8 cellular contexts compared by ENCODE assay signal in genomic region chr12:31682136-31682962, GRCh38. TPM values are rescaled to one million over a fixed set of nuclear protein-coding genes. Genes with fewer than 3 reads are reported as not detected.
DNase-seq lines count a peak whose midpoint lies in the region; ATAC-seq, FAIRE-seq and TF ChIP-seq lines count a peak whose summit lies in the region.

No MANE protein-coding gene starts in this region.

- H3K36me3 ChIP-seq in Panc1 (ENCODE audit: control insufficient read depth, insufficient read depth, low read length) (no peaks in the 10 kb centered on the region), pancreas (peaks cover 0 to 3% (median 0%) of the 10 kb centered on the region in 3 donors), uterus (no peaks in the 10 kb centered on the region)

- H3K27ac ChIP-seq in Panc1 (ENCODE audit: low read length) (no peak overlapping the region), pancreas (no peak overlapping the region), uterus (no peak overlapping the region)

- no peak overlapping the region for H3K4me3 Mint-ChIP-seq in activated T-cell treated with anti-CD3 and anti-CD28 coated beads, Interleukin-2, amount 50 U/mL, for 24 hours

- BruUV-seq in Panc1 (replicated peaks; lab: Mats Ljungman, UMichigan): no TSS peak

- 67 to 75% methylated on average over 10 of the region's 10 CpGs for WGBS in pancreas, 2 donors

- peaks cover 12% of the 10 kb centered on the region for H3K4me1 Mint-ChIP-seq in activated T-cell treated with anti-CD3 and anti-CD28 coated beads, Interleukin-2, amount 50 U/mL, for 24 hours (ENCODE audit: low read depth)

- CTCF ChIA-PET in Panc1 (lab: Charles Lee): interaction anchor here (0.6 to 1.2 kb wide), 6 partner anchors 12 to 1108 kb away, joined by 3 to 5 read pairs (median 4); no protein-coding TSS in a partner anchor

- H3K27me3 Mint-ChIP-seq in activated T-cell treated with anti-CD3 and anti-CD28 coated beads, Interleukin-2, amount 50 U/mL, for 24 hours: no peaks in the 10 kb centered on the region

- H3K4me3 ChIP-seq in Panc1 (ENCODE audit: low read depth in 2 of 2, low read length in 2 of 2) (no peak overlapping the region), fibroblast of pulmonary artery (replicated peaks; ENCODE audit: low read depth, low read length) (no peak overlapping the region), pancreas (no peak overlapping the region), uterus (no peak overlapping the region)

- POLR2A ChIA-PET in Panc1 (lab: Charles Lee): interaction anchor here (0.7 kb wide), 1 partner anchor 100 kb away, joined by 3 read pairs; no protein-coding TSS in a partner anchor

- in situ Hi-C loops in Panc1 (cut with HindIII; ENCODE audit: low pct_unique_long_range_greater_than_20kb, low sequenced_read_pairs): no loop called here

- DNase-seq in EL (peak; percentile 79), H4 (ENCODE audit: low spot score) (peak; percentile 89), Panc1 (ENCODE audit: low read depth, low spot score) (peak; percentile 83), fibroblast of pulmonary artery (ENCODE audit: low read depth) (peak; percentile 93), pancreas (peak in 3 of 6 donors; percentile 13 to 60 (median 47)), uterus (peak in 1 of 2 donors; percentile 38)
- DNase-seq in activated T-cell treated with anti-CD3 and anti-CD28 coated beads, Interleukin-2, amount 50 U/mL, for 24 hours: peak; percentile 63

- TF ChIP-seq CTCF in LNCAP (IDR thresholded peaks at IDR 0.05): peak; percentile 79
- peak; percentile 94 for TF ChIP-seq CTCF in Panc1 (IDR thresholded peaks at IDR 0.05)
- TF ChIP-seq CTCF in fibroblast of pulmonary artery (IDR thresholded peaks at IDR 0.05; ENCODE audit: low read length, missing control alignments): peak; percentile 83
- TF ChIP-seq CTCF in pancreas (IDR thresholded peaks at IDR 0.05): peak; percentile 6 to 46 (median 30)
- TF ChIP-seq CTCF in uterus (IDR thresholded peaks at IDR 0.05): peak; percentile 26 to 57 (median 49)

- peak overlapping the region; percentile 86 for H3K27ac Mint-ChIP-seq in activated T-cell treated with anti-CD3 and anti-CD28 coated beads, Interleukin-2, amount 50 U/mL, for 24 hours

- H3K9me3 ChIP-seq in Panc1 (ENCODE audit: control insufficient read depth, insufficient read depth, low read depth, low read length): no peaks in the 10 kb centered on the region
- no peaks in the 10 kb centered on the region for H3K9me3 ChIP-seq in pancreas
- H3K9me3 ChIP-seq in uterus: peaks cover 0 to 14% of the 10 kb centered on the region in 2 donors

- no peak for FAIRE-seq in pancreas (lab: Jason Lieb, UNC)

- peaks cover 7% of the 10 kb centered on the region for H3K9me3 Mint-ChIP-seq in activated T-cell treated with anti-CD3 and anti-CD28 coated beads, Interleukin-2, amount 50 U/mL, for 24 hours

- no peak for TF ChIP-seq POLR2A in uterus (IDR thresholded peaks at IDR 0.05)

- peak; percentile 99 for ATAC-seq in Panc1
- ATAC-seq in pancreas: peak; percentile 40 to 96 (median 82)

- peaks cover 52% of the 10 kb centered on the region for H3K36me3 Mint-ChIP-seq in activated T-cell treated with anti-CD3 and anti-CD28 coated beads, Interleukin-2, amount 50 U/mL, for 24 hours (ENCODE audit: low read depth)

- H3K27me3 ChIP-seq in Panc1 (ENCODE audit: control insufficient read depth, insufficient read depth, low read length) (no peaks in the 10 kb centered on the region), pancreas (no peaks in the 10 kb centered on the region), uterus (no peaks in the 10 kb centered on the region)

- intact Hi-C loops in Panc1 (cut with micrococcal nuclease; ENCODE audit: unreplicated experiment) (loop anchor here (5.0 to 10.0 kb wide), 3 partner anchors 302 to 625 kb away; no protein-coding TSS in a partner anchor), pancreas (cut with DNase I) (no loop called here), uterus (cut with DNase I; ENCODE audit: low total_unique reads) (no loop called here)

- H3K4me1 ChIP-seq in Panc1 (ENCODE audit: control insufficient read depth, insufficient read depth, low read length): no peaks in the 10 kb centered on the region
- H3K4me1 ChIP-seq in pancreas: no peaks in the 10 kb centered on the region
- no peaks in the 10 kb centered on the region for H3K4me1 ChIP-seq in uterus

RNA-seq across cellular contexts. Expression of gene ETFBKMT, which starts 22.9 kb away (rescaled TPM):
- total RNA-seq in H4 (2014; rRNA removed; shearing (Covaris generic)): 1.3 and 1.9 TPM in 2 replicates
- 1.5 TPM for total RNA-seq in Panc1 (2021; ENCODE audit: unreplicated experiment)
- polyA plus RNA-seq in Panc1 (2012; ENCODE audit: insufficient read length): 0.99 TPM
- total RNA-seq in pancreas: 1 to 10 TPM; 2.0 to 4.6 (median 3.1) TPM
- polyA plus RNA-seq in pancreas: 1 to 10 TPM; 1.8 to 2.8 TPM
- total RNA-seq in uterus: 10 to 100 TPM in 1 of 4 donors, 1 to 10 TPM in 3; 1.3 to 27.6 (median 5.6) TPM

RNA-seq across cellular contexts. Expression of gene AMN1, which starts 46.5 kb away (rescaled TPM):
- 10.7 and 20.9 TPM in 2 replicates for total RNA-seq in H4 (2014; rRNA removed; shearing (Covaris generic))
- total RNA-seq in Panc1 (2021; ENCODE audit: unreplicated experiment) (16.4 TPM), pancreas (1 to 10 TPM; 3.5 to 6.1 (median 4.8) TPM), uterus (10 to 100 TPM in 3 of 4 donors, 1 to 10 TPM in 1; 1.3 to 25.6 (median 16.0) TPM)
- polyA plus RNA-seq in Panc1 (2012; ENCODE audit: insufficient read length): 11.0 TPM
- polyA plus RNA-seq in pancreas: 1 to 10 TPM; 4.7 to 8.4 TPM

Comparison
In these comparisons a context has a peak if more than half of its experiments do, and no peak if none do; other contexts are left out.
1. CTCF ChIP-seq: peak in every context shown above with its lines; median percentile 94 in Panc1; 83 in fibroblast of pulmonary artery; 79 in LNCAP; 49 in uterus; 30 in pancreas.